ENCODE assay signal across 1 cellular context in the genomic region with DNA sequence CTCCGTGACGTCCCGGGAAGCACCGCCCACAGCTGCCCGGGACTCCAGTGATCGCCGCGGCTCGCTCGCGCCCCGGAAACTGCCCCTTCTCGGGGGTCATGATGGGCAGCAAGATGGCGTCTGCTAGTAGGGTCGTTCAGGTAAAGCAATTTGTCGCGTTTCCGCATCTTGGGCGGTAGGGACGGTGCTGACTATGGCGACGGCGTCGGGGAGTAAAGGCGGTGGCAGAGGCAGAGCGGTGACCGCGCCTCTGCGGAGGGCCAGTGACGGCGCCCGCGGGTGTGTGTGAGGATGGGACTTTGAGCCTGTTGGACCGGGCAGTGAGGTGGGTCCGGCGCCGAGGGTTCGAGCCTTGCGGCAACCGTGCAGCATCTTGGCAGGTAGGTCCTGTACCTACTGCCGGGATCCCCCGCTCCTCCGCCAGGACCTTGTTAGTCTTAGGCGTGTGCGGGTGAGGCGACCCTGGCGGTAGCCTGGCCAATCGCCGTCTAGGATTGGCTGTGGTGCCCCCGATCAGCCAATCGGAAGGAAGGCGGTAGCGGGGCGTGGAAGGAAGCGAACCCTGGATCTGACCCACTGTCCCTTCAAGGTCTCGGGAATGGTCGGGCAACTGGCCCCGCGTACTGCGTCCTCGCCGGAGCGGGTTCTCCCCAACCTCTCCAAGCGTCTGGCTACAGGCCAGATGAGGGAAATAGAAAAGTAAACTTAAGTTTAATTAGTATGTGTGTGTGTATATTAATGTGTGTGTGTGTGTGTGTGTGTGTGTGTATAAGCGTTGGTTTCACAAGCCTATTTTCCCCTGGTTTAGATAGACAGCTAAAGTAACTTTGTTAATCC.
TF ChIP-seq lines count a peak whose summit lies in the region.

No MANE protein-coding gene starts in this region.

TF ChIP-seq in HEK293, 187 proteins besides CTCF, POLR2A, EP300 and RAD21 (continued from another document):
- TF ChIP-seq ZNF658 (tag by site-specific recombination; IDR thresholded peaks at IDR 0.05) (no peak), ZFP69B (tag by site-specific recombination; IDR thresholded peaks at IDR 0.05) (peak; percentile 60; the same call in 1 of the 2 replicates), ZEB2 (tag by site-specific recombination; IDR thresholded peaks at IDR 0.05) (peak; percentile 100), ZNF341 (tag by site-specific recombination; IDR thresholded peaks at IDR 0.05; ENCODE audit: low read depth) (peak; percentile 32; the same call in 1 of the 2 replicates), ZNF629 (tag by site-specific recombination; IDR thresholded peaks at IDR 0.05) (peak; percentile 77), ZNF391 (tag by site-specific recombination; IDR thresholded peaks at IDR 0.05; ENCODE audit: borderline replicate concordance, low read depth) (peak; percentile 37; the same call in 1 of the 2 replicates), KLF8 (tag by site-specific recombination; IDR thresholded peaks at IDR 0.05) (peak; percentile 81), GLI4 (tag by site-specific recombination; IDR thresholded peaks at IDR 0.05) (peak; percentile 95; the same call in 1 of the 2 replicates), ZNF76 (tag by site-specific recombination; IDR thresholded peaks at IDR 0.05; ENCODE audit: borderline replicate concordance, low read depth) (peak; percentile 69; the same call in 1 of the 2 replicates), ZNF155 (tag by site-specific recombination; IDR thresholded peaks at IDR 0.05) (no peak)
- TF ChIP-seq, protein P1, sequence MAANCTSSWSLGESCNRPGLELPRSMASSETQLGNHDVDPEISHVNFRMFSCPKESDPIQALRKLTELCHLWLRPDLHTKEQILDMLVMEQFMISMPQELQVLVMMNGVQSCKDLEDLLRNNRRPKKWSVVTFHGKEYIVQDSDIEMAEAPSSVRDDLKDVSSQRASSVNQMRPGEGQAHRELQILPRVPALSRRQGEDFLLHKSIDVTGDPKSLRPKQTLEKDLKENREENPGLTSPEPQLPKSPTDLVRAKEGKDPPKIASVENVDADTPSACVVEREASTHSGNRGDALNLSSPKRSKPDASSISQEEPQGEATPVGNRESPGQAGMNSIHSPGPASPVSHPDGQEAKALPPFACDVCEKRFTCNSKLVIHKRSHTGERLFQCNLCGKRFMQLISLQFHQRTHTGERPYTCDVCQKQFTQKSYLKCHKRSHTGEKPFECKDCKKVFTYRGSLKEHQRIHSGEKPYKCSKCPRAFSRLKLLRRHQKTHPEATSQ (tag by site-specific recombination; IDR thresholded peaks at IDR 0.05), result peak; percentile 65; the same call in 1 of the 2 replicates
- TF ChIP-seq, protein P2, sequence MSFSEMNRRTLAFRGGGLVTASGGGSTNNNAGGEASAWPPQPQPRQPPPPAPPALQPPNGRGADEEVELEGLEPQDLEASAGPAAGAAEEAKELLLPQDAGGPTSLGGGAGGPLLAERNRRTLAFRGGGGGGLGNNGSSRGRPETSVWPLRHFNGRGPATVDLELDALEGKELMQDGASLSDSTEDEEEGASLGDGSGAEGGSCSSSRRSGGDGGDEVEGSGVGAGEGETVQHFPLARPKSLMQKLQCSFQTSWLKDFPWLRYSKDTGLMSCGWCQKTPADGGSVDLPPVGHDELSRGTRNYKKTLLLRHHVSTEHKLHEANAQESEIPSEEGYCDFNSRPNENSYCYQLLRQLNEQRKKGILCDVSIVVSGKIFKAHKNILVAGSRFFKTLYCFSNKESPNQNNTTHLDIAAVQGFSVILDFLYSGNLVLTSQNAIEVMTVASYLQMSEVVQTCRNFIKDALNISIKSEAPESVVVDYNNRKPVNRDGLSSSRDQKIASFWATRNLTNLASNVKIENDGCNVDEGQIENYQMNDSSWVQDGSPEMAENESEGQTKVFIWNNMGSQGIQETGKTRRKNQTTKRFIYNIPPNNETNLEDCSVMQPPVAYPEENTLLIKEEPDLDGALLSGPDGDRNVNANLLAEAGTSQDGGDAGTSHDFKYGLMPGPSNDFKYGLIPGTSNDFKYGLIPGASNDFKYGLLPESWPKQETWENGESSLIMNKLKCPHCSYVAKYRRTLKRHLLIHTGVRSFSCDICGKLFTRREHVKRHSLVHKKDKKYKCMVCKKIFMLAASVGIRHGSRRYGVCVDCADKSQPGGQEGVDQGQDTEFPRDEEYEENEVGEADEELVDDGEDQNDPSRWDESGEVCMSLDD (tag by site-specific recombination; IDR thresholded peaks at IDR 0.05), result peak; percentile 98
- TF ChIP-seq, protein P3, sequence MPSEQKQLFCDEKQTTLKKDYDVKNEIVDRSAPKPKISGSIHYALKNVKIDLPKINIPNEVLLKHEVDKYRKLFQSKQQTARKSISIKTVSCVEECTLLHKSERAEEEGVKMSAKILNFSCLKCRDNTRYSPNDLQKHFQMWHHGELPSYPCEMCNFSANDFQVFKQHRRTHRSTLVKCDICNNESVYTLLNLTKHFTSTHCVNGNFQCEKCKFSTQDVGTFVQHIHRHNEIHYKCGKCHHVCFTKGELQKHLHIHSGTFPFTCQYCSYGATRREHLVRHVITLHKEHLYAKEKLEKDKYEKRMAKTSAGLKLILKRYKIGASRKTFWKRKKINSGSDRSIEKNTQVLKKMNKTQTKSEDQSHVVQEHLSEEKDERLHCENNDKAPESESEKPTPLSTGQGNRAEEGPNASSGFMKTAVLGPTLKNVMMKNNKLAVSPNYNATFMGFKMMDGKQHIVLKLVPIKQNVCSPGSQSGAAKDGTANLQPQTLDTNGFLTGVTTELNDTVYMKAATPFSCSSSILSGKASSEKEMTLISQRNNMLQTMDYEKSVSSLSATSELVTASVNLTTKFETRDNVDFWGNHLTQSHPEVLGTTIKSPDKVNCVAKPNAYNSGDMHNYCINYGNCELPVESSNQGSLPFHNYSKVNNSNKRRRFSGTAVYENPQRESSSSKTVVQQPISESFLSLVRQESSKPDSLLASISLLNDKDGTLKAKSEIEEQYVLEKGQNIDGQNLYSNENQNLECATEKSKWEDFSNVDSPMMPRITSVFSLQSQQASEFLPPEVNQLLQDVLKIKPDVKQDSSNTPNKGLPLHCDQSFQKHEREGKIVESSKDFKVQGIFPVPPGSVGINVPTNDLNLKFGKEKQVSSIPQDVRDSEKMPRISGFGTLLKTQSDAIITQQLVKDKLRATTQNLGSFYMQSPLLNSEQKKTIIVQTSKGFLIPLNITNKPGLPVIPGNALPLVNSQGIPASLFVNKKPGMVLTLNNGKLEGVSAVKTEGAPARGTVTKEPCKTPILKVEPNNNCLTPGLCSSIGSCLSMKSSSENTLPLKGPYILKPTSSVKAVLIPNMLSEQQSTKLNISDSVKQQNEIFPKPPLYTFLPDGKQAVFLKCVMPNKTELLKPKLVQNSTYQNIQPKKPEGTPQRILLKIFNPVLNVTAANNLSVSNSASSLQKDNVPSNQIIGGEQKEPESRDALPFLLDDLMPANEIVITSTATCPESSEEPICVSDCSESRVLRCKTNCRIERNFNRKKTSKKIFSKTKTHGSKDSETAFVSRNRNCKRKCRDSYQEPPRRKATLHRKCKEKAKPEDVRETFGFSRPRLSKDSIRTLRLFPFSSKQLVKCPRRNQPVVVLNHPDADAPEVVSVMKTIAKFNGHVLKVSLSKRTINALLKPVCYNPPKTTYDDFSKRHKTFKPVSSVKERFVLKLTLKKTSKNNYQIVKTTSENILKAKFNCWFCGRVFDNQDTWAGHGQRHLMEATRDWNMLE (tag by site-specific recombination; conservative IDR thresholded peaks at IDR 0.05; ENCODE audit: low read depth), result peak; percentile 51
- TF ChIP-seq, protein P4, sequence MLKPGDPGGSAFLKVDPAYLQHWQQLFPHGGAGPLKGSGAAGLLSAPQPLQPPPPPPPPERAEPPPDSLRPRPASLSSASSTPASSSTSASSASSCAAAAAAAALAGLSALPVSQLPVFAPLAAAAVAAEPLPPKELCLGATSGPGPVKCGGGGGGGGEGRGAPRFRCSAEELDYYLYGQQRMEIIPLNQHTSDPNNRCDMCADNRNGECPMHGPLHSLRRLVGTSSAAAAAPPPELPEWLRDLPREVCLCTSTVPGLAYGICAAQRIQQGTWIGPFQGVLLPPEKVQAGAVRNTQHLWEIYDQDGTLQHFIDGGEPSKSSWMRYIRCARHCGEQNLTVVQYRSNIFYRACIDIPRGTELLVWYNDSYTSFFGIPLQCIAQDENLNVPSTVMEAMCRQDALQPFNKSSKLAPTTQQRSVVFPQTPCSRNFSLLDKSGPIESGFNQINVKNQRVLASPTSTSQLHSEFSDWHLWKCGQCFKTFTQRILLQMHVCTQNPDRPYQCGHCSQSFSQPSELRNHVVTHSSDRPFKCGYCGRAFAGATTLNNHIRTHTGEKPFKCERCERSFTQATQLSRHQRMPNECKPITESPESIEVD (tag by site-specific recombination; IDR thresholded peaks at IDR 0.05), result no peak
- TF ChIP-seq, protein P5, sequence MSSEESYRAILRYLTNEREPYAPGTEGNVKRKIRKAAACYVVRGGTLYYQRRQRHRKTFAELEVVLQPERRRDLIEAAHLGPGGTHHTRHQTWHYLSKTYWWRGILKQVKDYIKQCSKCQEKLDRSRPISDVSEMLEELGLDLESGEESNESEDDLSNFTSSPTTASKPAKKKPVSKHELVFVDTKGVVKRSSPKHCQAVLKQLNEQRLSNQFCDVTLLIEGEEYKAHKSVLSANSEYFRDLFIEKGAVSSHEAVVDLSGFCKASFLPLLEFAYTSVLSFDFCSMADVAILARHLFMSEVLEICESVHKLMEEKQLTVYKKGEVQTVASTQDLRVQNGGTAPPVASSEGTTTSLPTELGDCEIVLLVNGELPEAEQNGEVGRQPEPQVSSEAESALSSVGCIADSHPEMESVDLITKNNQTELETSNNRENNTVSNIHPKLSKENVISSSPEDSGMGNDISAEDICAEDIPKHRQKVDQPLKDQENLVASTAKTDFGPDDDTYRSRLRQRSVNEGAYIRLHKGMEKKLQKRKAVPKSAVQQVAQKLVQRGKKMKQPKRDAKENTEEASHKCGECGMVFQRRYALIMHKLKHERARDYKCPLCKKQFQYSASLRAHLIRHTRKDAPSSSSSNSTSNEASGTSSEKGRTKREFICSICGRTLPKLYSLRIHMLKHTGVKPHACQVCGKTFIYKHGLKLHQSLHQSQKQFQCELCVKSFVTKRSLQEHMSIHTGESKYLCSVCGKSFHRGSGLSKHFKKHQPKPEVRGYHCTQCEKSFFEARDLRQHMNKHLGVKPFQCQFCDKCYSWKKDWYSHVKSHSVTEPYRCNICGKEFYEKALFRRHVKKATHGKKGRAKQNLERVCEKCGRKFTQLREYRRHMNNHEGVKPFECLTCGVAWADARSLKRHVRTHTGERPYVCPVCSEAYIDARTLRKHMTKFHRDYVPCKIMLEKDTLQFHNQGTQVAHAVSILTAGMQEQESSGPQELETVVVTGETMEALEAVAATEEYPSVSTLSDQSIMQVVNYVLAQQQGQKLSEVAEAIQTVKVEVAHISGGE (tag by site-specific recombination; conservative IDR thresholded peaks at IDR 0.05; ENCODE audit: low read depth), result peak; percentile 70
